ENCODE assay signal across 1 cellular context in the genomic region with DNA sequence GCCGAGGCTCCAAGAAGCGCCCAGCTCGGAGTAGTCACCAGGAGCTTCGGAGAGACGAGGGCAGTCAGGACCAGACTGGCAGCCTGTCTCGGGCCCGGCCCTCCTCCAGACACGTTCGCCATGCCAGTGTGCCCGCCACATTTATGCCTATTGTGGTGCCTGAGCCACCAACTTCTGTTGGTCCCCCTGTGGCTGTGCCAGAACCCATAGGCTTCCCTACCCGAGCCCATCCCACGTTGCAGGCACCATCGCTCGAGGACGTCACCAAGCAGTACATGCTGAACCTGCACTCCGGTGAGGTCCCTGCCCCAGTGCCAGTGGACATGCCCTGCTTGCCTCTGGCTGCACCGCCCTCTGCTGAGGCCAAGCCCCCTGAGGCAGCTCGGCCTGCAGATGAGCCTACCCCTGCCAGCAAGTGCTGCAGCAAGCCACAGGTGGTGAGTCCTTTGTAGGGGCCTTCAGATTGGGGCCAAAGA.
TF ChIP-seq lines count a peak whose summit lies in the region.

No MANE protein-coding gene starts in this region.

TF ChIP-seq in A549, 52 proteins besides CTCF, POLR2A, EP300 and RAD21 (continued from another document):
- TF ChIP-seq MAFK (IDR thresholded peaks at IDR 0.05; ENCODE audit: partially characterized antibody) (no peak), CHD2 (IDR thresholded peaks at IDR 0.05; ENCODE audit: low read length, partially characterized antibody) (no peak), CBX2 (IDR thresholded peaks at IDR 0.05; ENCODE audit: borderline replicate concordance, low read depth) (no peak)
TF ChIP-seq in A549: peak in this region for 0.
